Comparison of ENCODE assay signal across 18 cellular contexts in the genomic region with DNA sequence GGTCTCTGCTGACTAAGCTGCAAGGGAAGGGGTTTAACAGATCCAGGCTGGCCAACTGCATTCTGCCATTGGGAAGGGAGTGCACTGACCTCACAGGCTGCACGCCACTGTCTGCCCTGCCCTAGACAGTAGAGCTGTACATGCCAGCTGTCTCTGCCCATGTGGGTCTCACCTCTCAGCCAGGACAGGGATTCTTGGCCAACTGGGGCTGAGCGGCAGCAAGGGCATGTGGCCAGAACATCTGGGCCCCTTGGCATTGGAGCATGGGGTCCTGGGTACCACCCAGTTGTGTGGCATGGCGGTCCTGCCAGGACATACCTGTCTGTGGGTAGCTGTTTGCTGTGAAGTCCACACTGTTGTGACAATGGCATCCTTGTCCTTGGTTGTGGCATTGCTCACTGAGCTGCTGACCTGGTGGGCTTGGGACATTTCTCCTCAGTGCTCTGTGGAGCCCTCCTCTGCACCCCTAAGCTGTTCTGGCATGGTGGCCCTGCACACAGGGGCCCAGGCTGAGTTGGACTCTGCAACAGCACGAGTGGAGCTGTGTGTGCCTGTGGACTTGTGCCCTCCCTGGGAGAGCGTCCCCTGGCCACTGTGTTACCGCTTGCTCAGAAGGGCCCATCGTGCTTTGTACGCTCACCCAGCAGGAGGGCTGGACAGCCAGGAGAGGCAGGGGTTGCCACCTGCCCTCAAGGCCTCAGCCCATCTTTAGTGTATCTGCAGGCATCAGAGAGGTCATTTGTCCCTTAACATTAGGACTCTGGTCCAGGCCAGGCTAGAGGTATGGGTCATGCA. TPM values are rescaled to one million over a fixed set of nuclear protein-coding genes. Genes with fewer than 3 reads are reported as not detected.
DNase-seq lines count a peak whose midpoint lies in the region; ATAC-seq, FAIRE-seq and TF ChIP-seq lines count a peak whose summit lies in the region.
"Had no signal": no experiment of that assay in that cellular context is flagged by ENCODE, and none has a peak within 500 bp of the region (broad histone marks: within the 10 kb centered on the region; RNA-seq: fewer than 3 reads in every experiment).

No MANE protein-coding gene starts in this region.

- no peak overlapping the region for H3K4me3 ChIP-seq in ascending aorta
- no peak overlapping the region for H3K4me3 ChIP-seq in kidney (ENCODE audit: low read length in 2 of 2)
- H3K4me3 ChIP-seq in PC-3 (ENCODE audit: low read length) = no peak overlapping the region
- H3K4me3 ChIP-seq: SJSA1 had no signal

- no peaks in the 10 kb centered on the region for H3K27me3 Mint-ChIP-seq in activated CD8-positive, alpha-beta memory T cell treated with anti-CD3 and anti-CD28 coated beads, Interleukin-2, amount 10 ng/mL, durations not matched to agents 7 days and 5 days
- H3K27me3 Mint-ChIP-seq in glutamatergic neuron (ENCODE audit: unreplicated experiment) = no peaks in the 10 kb centered on the region
- H3K27me3 Mint-ChIP-seq: activated B cell treated with CpG ODN at 0.5 μM for 24 hours had no signal

- H3K9me2 ChIP-seq in PC-3 (replicated peaks; ENCODE audit: low read length) = no peaks in the 10 kb centered on the region

- H3K27ac ChIP-seq in ascending aorta (peak overlapping the region; percentile 95 to 98), kidney (ENCODE audit: low read depth in 2 of 2, low read length in 2 of 2) (peak overlapping the region; percentile 7 to 68), temporal lobe (ENCODE audit: low read depth, low read length) (peak overlapping the region; percentile 70), PC-3 (ENCODE audit: low read length) (no peak overlapping the region)
- H3K27ac ChIP-seq: SJSA1 had no signal

- POLR2A ChIA-PET in PC-3 (lab: Charles Lee; ENCODE audit: unreplicated experiment) = interaction anchor here (0.6 kb wide), 1 partner anchor 13 kb away, joined by 5 read pairs; no protein-coding TSS in a partner anchor

- peak overlapping the region; percentile 53 for H3K27ac Mint-ChIP-seq in activated CD8-positive, alpha-beta memory T cell treated with anti-CD3 and anti-CD28 coated beads, Interleukin-2, amount 10 ng/mL, durations not matched to agents 7 days and 5 days
- no peak overlapping the region for H3K27ac Mint-ChIP-seq in glutamatergic neuron (ENCODE audit: unreplicated experiment)
- H3K27ac Mint-ChIP-seq: activated B cell treated with CpG ODN at 0.5 μM for 24 hours had no signal

- no peaks in the 10 kb centered on the region for H4K20me1 ChIP-seq in PC-3 (ENCODE audit: low read length)

- H2AFZ ChIP-seq in PC-3 (ENCODE audit: low read length) = no peak overlapping the region

- H3K4me3 Mint-ChIP-seq in activated CD8-positive, alpha-beta memory T cell treated with anti-CD3 and anti-CD28 coated beads, Interleukin-2, amount 10 ng/mL, durations not matched to agents 7 days and 5 days = no peak overlapping the region
- H3K4me3 Mint-ChIP-seq in glutamatergic neuron (ENCODE audit: unreplicated experiment) = no peak overlapping the region
- H3K4me3 Mint-ChIP-seq: activated B cell treated with CpG ODN at 0.5 μM for 24 hours had no signal

- peaks cover 45% of the 10 kb centered on the region for H3K79me2 ChIP-seq in PC-3 (ENCODE audit: low read length)

- H3K36me3 Mint-ChIP-seq in activated CD8-positive, alpha-beta memory T cell treated with anti-CD3 and anti-CD28 coated beads, Interleukin-2, amount 10 ng/mL, durations not matched to agents 7 days and 5 days = peaks cover 61% of the 10 kb centered on the region
- H3K36me3 Mint-ChIP-seq in glutamatergic neuron (ENCODE audit: unreplicated experiment) = peaks cover 16% of the 10 kb centered on the region

- FAIRE-seq in kidney (lab: Jason Lieb, UNC) = no peak
- FAIRE-seq: colon had no signal

- H3K9me3 ChIP-seq in ascending aorta (no peaks in the 10 kb centered on the region), kidney (ENCODE audit: control insufficient read depth in 1 of 2, low read length in 2 of 2) (no peaks in the 10 kb centered on the region), PC-3 (ENCODE audit: low read length) (no peaks in the 10 kb centered on the region)
- H3K9me3 ChIP-seq: SJSA1 had no signal

- H3K36me3 ChIP-seq in ascending aorta = peaks cover 23 to 30% of the 10 kb centered on the region in 2 donors
- H3K36me3 ChIP-seq in kidney (ENCODE audit: control insufficient read depth in 1 of 2, insufficient read depth in 2 of 2, low read length in 2 of 2) = peaks cover 16 to 23% of the 10 kb centered on the region in 2 donors
- peaks cover 42% of the 10 kb centered on the region for H3K36me3 ChIP-seq in PC-3 (ENCODE audit: low read depth, low read length)

- no peak overlapping the region for H3K4me2 ChIP-seq in PC-3 (ENCODE audit: low read length)

- peaks cover 100% of the 10 kb centered on the region for H3K4me1 Mint-ChIP-seq in activated CD8-positive, alpha-beta memory T cell treated with anti-CD3 and anti-CD28 coated beads, Interleukin-2, amount 10 ng/mL, durations not matched to agents 7 days and 5 days
- peaks cover 26% of the 10 kb centered on the region for H3K4me1 Mint-ChIP-seq in glutamatergic neuron (ENCODE audit: low read depth, unreplicated experiment)

- H3K4me1 ChIP-seq in ascending aorta = peaks cover 34 to 62% of the 10 kb centered on the region in 2 donors
- H3K4me1 ChIP-seq in kidney (ENCODE audit: control insufficient read depth in 1 of 2, insufficient read depth in 1 of 2, low read depth in 1 of 2, low read length in 2 of 2) = peaks cover 51 to 70% of the 10 kb centered on the region in 2 donors
- no peaks in the 10 kb centered on the region for H3K4me1 ChIP-seq in PC-3 (ENCODE audit: insufficient read depth, low read length)

- no peak for TF ChIP-seq CTCF in ascending aorta (IDR thresholded peaks at IDR 0.05)
- no peak for TF ChIP-seq CTCF in kidney (IDR thresholded peaks at IDR 0.05; ENCODE audit: borderline replicate concordance, extremely low read depth, insufficient read depth)
- TF ChIP-seq CTCF in glutamatergic neuron (IDR thresholded peaks at IDR 0.05; ENCODE audit: partially characterized antibody, unreplicated experiment) = no peak
- TF ChIP-seq CTCF in PC-3 (conservative IDR thresholded peaks at IDR 0.05; ENCODE audit: low read depth, low read length) = no peak

- no TSS peak for BruUV-seq in PC-3 (replicated peaks; lab: Mats Ljungman, UMichigan)

- peaks cover 7% of the 10 kb centered on the region for H3K9me3 Mint-ChIP-seq in activated CD8-positive, alpha-beta memory T cell treated with anti-CD3 and anti-CD28 coated beads, Interleukin-2, amount 10 ng/mL, durations not matched to agents 7 days and 5 days (ENCODE audit: low read depth)
- H3K9me3 Mint-ChIP-seq in glutamatergic neuron (ENCODE audit: unreplicated experiment) = peaks cover 2% of the 10 kb centered on the region

- H3K27me3 ChIP-seq in ascending aorta (no peaks in the 10 kb centered on the region), PC-3 (ENCODE audit: low read length) (no peaks in the 10 kb centered on the region)
- H3K27me3 ChIP-seq: SJSA1 had no signal

- no peak for DNase-seq in activated CD8-positive, alpha-beta memory T cell treated with anti-CD3 and anti-CD28 coated beads, Interleukin-2, amount 10 ng/mL, durations not matched to agents 7 days and 5 days
- no peak for DNase-seq in activated CD8-positive, alpha-beta memory T cell treated with anti-CD3 and anti-CD28 coated beads, Interleukin-2, amount 50 U/mL, for 48 hours
- no peak for DNase-seq in ascending aorta (ENCODE audit: low spot score in 2 of 2)
- DNase-seq in kidney = no peak
- no peak for DNase-seq in glutamatergic neuron
- DNase-seq in PC-3 = no peak
- no peak for DNase-seq in NCI-H1436 treated with DMSO at 0.1 percent for 48 hours (lab: John Stamatoyannopoulos, UW)
- DNase-seq: activated B cell treated with CpG ODN at 0.5 μM for 24 hours, DMS53, foreskin melanocyte, HCEC 1CT, NCI-H187 treated with DMSO at 0.1 percent for 48 hours, NCI-H774, occipital lobe had no signal

- no peaks in the 10 kb centered on the region for H3F3A ChIP-seq in PC-3 (ENCODE audit: low read length, unreplicated experiment)

- H3K9ac ChIP-seq in kidney (ENCODE audit: low read length in 2 of 2) (no peak overlapping the region), PC-3 (ENCODE audit: low read length) (no peak overlapping the region)

- ATAC-seq in activated CD8-positive, alpha-beta memory T cell treated with anti-CD3 and anti-CD28 coated beads, Interleukin-2, amount 10 ng/mL, durations not matched to agents 7 days and 5 days = no peak
- ATAC-seq in PC-3 = no peak
- ATAC-seq: left colon had no signal

- CTCF ChIA-PET in activated CD8-positive, alpha-beta memory T cell treated with anti-CD3 and anti-CD28 coated beads, Interleukin-2, amount 10 ng/mL, durations not matched to agents 7 days and 5 days (lab: Charles Lee) = interaction anchor here (17.2 kb wide), 1 partner anchor 13 kb away, joined by 406 read pairs; no protein-coding TSS in a partner anchor
- CTCF ChIA-PET in PC-3 (lab: Charles Lee) = no interaction called here

- intact Hi-C loops in ascending aorta (cut with DNase I) (loop anchor here (10.0 kb wide), 1 partner anchor 301 kb away; the partner anchor contains the start of genes PI4KA and SNAP29), kidney (cut with DNase I) (no loop called here), PC-3 (cut with micrococcal nuclease) (no loop called here)

RNA-seq across cellular contexts. Expression of gene MED15, which starts 46.7 kb away (rescaled TPM):
- 100 to 1,000 TPM; 145 to 179 TPM for total RNA-seq in activated CD8-positive, alpha-beta memory T cell treated with anti-CD3 and anti-CD28 coated beads, Interleukin-2, amount 10 ng/mL, durations not matched to agents 7 days and 5 days
- total RNA-seq in ascending aorta (204 TPM), kidney (102 TPM), temporal lobe (12.5 TPM), glutamatergic neuron (ENCODE audit: unreplicated experiment) (83.6 TPM), PC-3 (2014; rRNA removed) (55.9 and 71.3 TPM in 2 replicates)
- polyA plus RNA-seq in kidney (ENCODE audit: insufficient read depth, low read depth, low replicate concordance) = 31.7 TPM

RNA-seq across cellular contexts. Expression of gene KLHL22, which starts 58.5 kb away (rescaled TPM):
- total RNA-seq in activated CD8-positive, alpha-beta memory T cell treated with anti-CD3 and anti-CD28 coated beads, Interleukin-2, amount 10 ng/mL, durations not matched to agents 7 days and 5 days = 10 to 100 TPM; 27.5 to 31.7 TPM
- 63.8 TPM for total RNA-seq in ascending aorta
- 22.4 TPM for total RNA-seq in kidney
- polyA plus RNA-seq in kidney (ENCODE audit: insufficient read depth, low read depth, low replicate concordance) = 24.3 TPM
- total RNA-seq in temporal lobe = 42.0 TPM
- 20.2 TPM for total RNA-seq in glutamatergic neuron (ENCODE audit: unreplicated experiment)
- 14.8 TPM in 2 replicates for total RNA-seq in PC-3 (2014; rRNA removed)
